Comparison of ENCODE assay signal across 9 cellular contexts in the genomic region with DNA sequence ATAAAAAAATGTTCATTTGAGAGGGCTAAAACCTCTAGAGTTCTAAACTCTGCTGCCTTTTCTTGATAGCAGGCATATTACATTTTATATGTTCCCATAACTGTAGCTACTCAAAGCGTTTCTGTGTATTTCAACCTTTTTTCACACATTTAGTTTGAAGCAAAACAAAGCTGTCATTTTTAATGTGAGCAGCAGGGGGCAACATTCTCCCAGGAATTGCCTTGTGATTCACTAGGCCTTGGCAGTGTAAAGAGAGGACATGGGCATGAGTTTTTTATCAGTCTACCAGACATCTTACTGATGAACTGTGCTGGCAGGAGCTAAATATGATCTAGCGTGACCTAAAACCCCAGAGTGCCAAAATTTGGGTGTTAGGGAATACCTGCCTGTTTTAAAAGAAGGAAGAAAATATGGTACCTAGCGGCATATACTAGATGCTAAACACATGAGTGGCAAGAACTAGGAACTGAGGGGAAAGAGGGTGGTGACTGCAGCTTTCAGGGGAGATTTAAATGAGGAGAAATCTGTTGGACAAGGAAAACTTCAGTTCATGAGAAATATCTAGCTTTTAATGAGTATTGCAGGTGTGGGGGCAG.
DNase-seq lines count a peak whose midpoint lies in the region; ATAC-seq and TF ChIP-seq lines count a peak whose summit lies in the region.
"Had no signal": no experiment of that assay in that cellular context is flagged by ENCODE, and none has a peak within 500 bp of the region (broad histone marks: within the 10 kb centered on the region; RNA-seq: fewer than 3 reads in every experiment).

No MANE protein-coding gene starts in this region.

- H3K36me3 ChIP-seq in esophagus muscularis mucosa: peaks cover 0 to 6% (median 0%) of the 10 kb centered on the region in 4 donors

- DNase-seq in CD1c-positive myeloid dendritic cell (ENCODE audit: extremely low spot score) (peak; percentile 78), HFFc6 (peak; percentile 60), NOMO-1 treated with DMSO at 0.1 percent for 48 hours (lab: John Stamatoyannopoulos, UW; ENCODE audit: unreplicated experiment) (peak; percentile 41), activated T-cell treated with anti-CD3 and anti-CD28 coated beads for 24 hours (ENCODE audit: low read depth) (peak; percentile 46), esophagus muscularis mucosa (ENCODE audit: extremely low spot score) (no peak), substantia nigra (lab: John Stamatoyannopoulos, UW) (peak in 36 of 49 donors; percentile 1 to 60 (median 26))
- DNase-seq in naive thymus-derived CD8-positive, alpha-beta T cell: peak; percentile 11 to 70 (median 54)

- POLR2A ChIA-PET in naive thymus-derived CD8-positive, alpha-beta T cell (lab: Charles Lee): interaction anchor here (0.5 kb wide), 1 partner anchor 11 kb away, joined by 3 read pairs; no protein-coding TSS in a partner anchor

- intact Hi-C loops in esophagus muscularis mucosa (cut with DNase I): loop anchor here (2.0 to 10.0 kb wide), 3 partner anchors 124 to 596 kb away; no protein-coding TSS in a partner anchor

- no peak for TF ChIP-seq POLR2A in esophagus muscularis mucosa (IDR thresholded peaks at IDR 0.05; ENCODE audit: low read depth)

- H3K27ac ChIP-seq in esophagus muscularis mucosa (replicated peaks in 1 of 4) (no peak overlapping the region), substantia nigra (ENCODE audit: low read depth, low read length, poor library complexity, severe bottlenecking) (no peak overlapping the region)

- no peaks in the 10 kb centered on the region for H3K9me3 ChIP-seq in esophagus muscularis mucosa

- H3K4me1 Mint-ChIP-seq in HFFc6 (ENCODE audit: low read depth): no peaks in the 10 kb centered on the region
- H3K4me1 Mint-ChIP-seq in naive thymus-derived CD8-positive, alpha-beta T cell: peaks cover 0 to 4% (median 2%) of the 10 kb centered on the region in 4 donors

- no peaks in the 10 kb centered on the region for H3K36me3 Mint-ChIP-seq in HFFc6 (ENCODE audit: low read depth)
- H3K36me3 Mint-ChIP-seq in naive thymus-derived CD8-positive, alpha-beta T cell: peaks cover 0 to 2% (median 0%) of the 10 kb centered on the region in 3 donors

- H3K4me1 ChIP-seq in esophagus muscularis mucosa: peaks cover 0 to 8% (median 3%) of the 10 kb centered on the region in 4 donors

- TF ChIP-seq CTCF in HFFc6 (IDR thresholded peaks at IDR 0.05): peak; percentile 93
- TF ChIP-seq CTCF in esophagus muscularis mucosa (IDR thresholded peaks at IDR 0.05): peak; percentile 72 to 79 (median 73)

- WGBS in esophagus muscularis mucosa: 46% methylated on average over 3 of the region's 3 CpGs

- no peak for TF ChIP-seq EP300 in esophagus muscularis mucosa (IDR thresholded peaks at IDR 0.05)

- H3K27ac Mint-ChIP-seq in HFFc6: no peak overlapping the region
- no peak overlapping the region for H3K27ac Mint-ChIP-seq in naive thymus-derived CD8-positive, alpha-beta T cell
- H3K27ac Mint-ChIP-seq: IgD-negative memory B cell had no signal

- H3K27me3 Mint-ChIP-seq in HFFc6 (ENCODE audit: insufficient read depth): no peaks in the 10 kb centered on the region
- H3K27me3 Mint-ChIP-seq in naive thymus-derived CD8-positive, alpha-beta T cell: no peaks in the 10 kb centered on the region
- H3K27me3 Mint-ChIP-seq: IgD-negative memory B cell had no signal

- ATAC-seq in naive thymus-derived CD8-positive, alpha-beta T cell: peak; percentile 40 to 50
- no peak for ATAC-seq in HG03025 (IDR thresholded peaks at IDR 0.05; ENCODE audit: low FRiP score, unreplicated experiment)

- no peak overlapping the region for H3K4me3 Mint-ChIP-seq in HFFc6
- no peak overlapping the region for H3K4me3 Mint-ChIP-seq in naive thymus-derived CD8-positive, alpha-beta T cell
- H3K4me3 Mint-ChIP-seq: IgD-negative memory B cell had no signal

- no peak overlapping the region for H3K4me3 ChIP-seq in esophagus muscularis mucosa

- no peaks in the 10 kb centered on the region for H3K27me3 ChIP-seq in esophagus muscularis mucosa

- no peaks in the 10 kb centered on the region for H3K9me3 Mint-ChIP-seq in HFFc6
- H3K9me3 Mint-ChIP-seq in naive thymus-derived CD8-positive, alpha-beta T cell: no peaks in the 10 kb centered on the region
- H3K9me3 Mint-ChIP-seq: IgD-negative memory B cell had no signal
